ENCODE assay signal across 23 cellular contexts in genomic region chr2:181054256-181054655, GRCh38.
DNase-seq lines count a peak whose midpoint lies in the region; ATAC-seq, FAIRE-seq and TF ChIP-seq lines count a peak whose summit lies in the region.
"Had no signal": no experiment of that assay in that cellular context is flagged by ENCODE, and none has a peak within 500 bp of the region (broad histone marks: within the 10 kb centered on the region; RNA-seq: fewer than 3 reads in every experiment).

No MANE protein-coding gene starts in this region.

- DNase-seq in D721Med (ENCODE audit: insufficient read length, low spot score): no peak
- peak; percentile 87 for DNase-seq in bronchial epithelial cell (ENCODE audit: low read depth)
- peak; percentile 71 to 79 for DNase-seq in foreskin keratinocyte
- DNase-seq in activated CD4-positive, alpha-beta memory T cell treated with anti-CD3 and anti-CD28 coated beads, Interleukin-2, amount 10 ng/mL, durations not matched to agents 7 days and 5 days: no peak
- DNase-seq in anterior cingulate cortex (lab: John Stamatoyannopoulos, UW): no peak
- DNase-seq: Caco-2; CD4-positive, CD25-positive, alpha-beta regulatory T cell; CD8-positive, alpha-beta T cell; DMS 273 treated with DMSO at 0.1 percent for 48 hours; DMS79; EL; GDM1; GOT3; H7 had no signal

- peak overlapping the region; percentile 25 for H3K27ac ChIP-seq in 22Rv1
- no peak overlapping the region for H3K27ac ChIP-seq in foreskin keratinocyte
- H3K27ac ChIP-seq: BLaER1, C4-2B had no signal

- ATAC-seq in foreskin keratinocyte (no peak), GM19463 (IDR thresholded peaks at IDR 0.05; ENCODE audit: unreplicated experiment) (no peak), HG02571 (IDR thresholded peaks at IDR 0.05; ENCODE audit: unreplicated experiment) (no peak)
- ATAC-seq: CD8-positive, alpha-beta T cell; GM12878 had no signal

- no peaks in the 10 kb centered on the region for H3K36me3 ChIP-seq in bronchial epithelial cell (ENCODE audit: control insufficient read depth, insufficient read depth, low read length)

- no peak overlapping the region for H3K27ac Mint-ChIP-seq in activated CD4-positive, alpha-beta memory T cell treated with anti-CD3 and anti-CD28 coated beads, Interleukin-2, amount 10 ng/mL, durations not matched to agents 7 days and 5 days
- H3K27ac Mint-ChIP-seq: B cell; CD8-positive, alpha-beta T cell had no signal

- peaks cover 3% of the 10 kb centered on the region for H3K36me3 Mint-ChIP-seq in activated CD4-positive, alpha-beta memory T cell treated with anti-CD3 and anti-CD28 coated beads, Interleukin-2, amount 10 ng/mL, durations not matched to agents 7 days and 5 days (ENCODE audit: low read depth)
- H3K36me3 Mint-ChIP-seq: CD4-positive, CD25-positive, alpha-beta regulatory T cell had no signal

- peaks cover 16% of the 10 kb centered on the region for H3K4me1 Mint-ChIP-seq in activated CD4-positive, alpha-beta memory T cell treated with anti-CD3 and anti-CD28 coated beads, Interleukin-2, amount 10 ng/mL, durations not matched to agents 7 days and 5 days

- POLR2A ChIA-PET in activated CD4-positive, alpha-beta memory T cell treated with anti-CD3 and anti-CD28 coated beads, Interleukin-2, amount 10 ng/mL, durations not matched to agents 7 days and 5 days (lab: Charles Lee): no interaction called here

- no peak for TF ChIP-seq CTCF in 22Rv1 (IDR thresholded peaks at IDR 0.05)
- no peak for TF ChIP-seq CTCF in D721Med (IDR thresholded peaks at IDR 0.05; ENCODE audit: insufficient read depth, missing control alignments)
- no peak for TF ChIP-seq CTCF in bronchial epithelial cell (IDR thresholded peaks at IDR 0.05; ENCODE audit: insufficient read depth, low read length, severe bottlenecking)
- no peak for TF ChIP-seq CTCF in foreskin keratinocyte (conservative IDR thresholded peaks at IDR 0.05)

- no peak overlapping the region for H3K4me3 Mint-ChIP-seq in activated CD4-positive, alpha-beta memory T cell treated with anti-CD3 and anti-CD28 coated beads, Interleukin-2, amount 10 ng/mL, durations not matched to agents 7 days and 5 days
- H3K4me3 Mint-ChIP-seq: B cell; CD4-positive, CD25-positive, alpha-beta regulatory T cell; CD8-positive, alpha-beta T cell had no signal

- CTCF ChIA-PET in activated CD4-positive, alpha-beta memory T cell treated with anti-CD3 and anti-CD28 coated beads, Interleukin-2, amount 10 ng/mL, durations not matched to agents 7 days and 5 days (lab: Charles Lee): no interaction called here

- FAIRE-seq in D721Med (lab: Jason Lieb, UNC): peak; percentile 53
- no peak for FAIRE-seq in bronchial epithelial cell (lab: Jason Lieb, UNC)
- FAIRE-seq: A204.1, GM12878, GM18507 had no signal

- H3K27me3 Mint-ChIP-seq in activated CD4-positive, alpha-beta memory T cell treated with anti-CD3 and anti-CD28 coated beads, Interleukin-2, amount 10 ng/mL, durations not matched to agents 7 days and 5 days: no peaks in the 10 kb centered on the region
- H3K27me3 Mint-ChIP-seq: B cell; CD4-positive, CD25-positive, alpha-beta regulatory T cell had no signal

- H3K4me3 ChIP-seq in bronchial epithelial cell (ENCODE audit: low read depth, low read length): no peak overlapping the region
- H3K4me3 ChIP-seq: BLaER1, GM12878 had no signal

- peaks cover 4% of the 10 kb centered on the region for H3K4me1 ChIP-seq in foreskin keratinocyte
- H3K4me1 ChIP-seq: BLaER1, Caco-2 had no signal

- no peaks in the 10 kb centered on the region for H3K9me3 Mint-ChIP-seq in activated CD4-positive, alpha-beta memory T cell treated with anti-CD3 and anti-CD28 coated beads, Interleukin-2, amount 10 ng/mL, durations not matched to agents 7 days and 5 days
- H3K9me3 Mint-ChIP-seq: CD8-positive, alpha-beta T cell had no signal

- H3K27me3 ChIP-seq in bronchial epithelial cell (ENCODE audit: control insufficient read depth, insufficient read depth, low read length): no peaks in the 10 kb centered on the region
- H3K27me3 ChIP-seq in foreskin keratinocyte: no peaks in the 10 kb centered on the region
- H3K27me3 ChIP-seq: BLaER1 had no signal

Comparison
In these comparisons a context has a peak if more than half of its experiments do, and no peak if none do; other contexts are left out.
1. DNase-seq: peak in bronchial epithelial cell (single experiment) and foreskin keratinocyte (2 of 2); none in D721Med (single experiment), activated CD4-positive, alpha-beta memory T cell treated with anti-CD3 and anti-CD28 coated beads, Interleukin-2, amount 10 ng/mL, durations not matched to agents 7 days and 5 days (single experiment) and anterior cingulate cortex (0 of 58).